In the genomic region with DNA sequence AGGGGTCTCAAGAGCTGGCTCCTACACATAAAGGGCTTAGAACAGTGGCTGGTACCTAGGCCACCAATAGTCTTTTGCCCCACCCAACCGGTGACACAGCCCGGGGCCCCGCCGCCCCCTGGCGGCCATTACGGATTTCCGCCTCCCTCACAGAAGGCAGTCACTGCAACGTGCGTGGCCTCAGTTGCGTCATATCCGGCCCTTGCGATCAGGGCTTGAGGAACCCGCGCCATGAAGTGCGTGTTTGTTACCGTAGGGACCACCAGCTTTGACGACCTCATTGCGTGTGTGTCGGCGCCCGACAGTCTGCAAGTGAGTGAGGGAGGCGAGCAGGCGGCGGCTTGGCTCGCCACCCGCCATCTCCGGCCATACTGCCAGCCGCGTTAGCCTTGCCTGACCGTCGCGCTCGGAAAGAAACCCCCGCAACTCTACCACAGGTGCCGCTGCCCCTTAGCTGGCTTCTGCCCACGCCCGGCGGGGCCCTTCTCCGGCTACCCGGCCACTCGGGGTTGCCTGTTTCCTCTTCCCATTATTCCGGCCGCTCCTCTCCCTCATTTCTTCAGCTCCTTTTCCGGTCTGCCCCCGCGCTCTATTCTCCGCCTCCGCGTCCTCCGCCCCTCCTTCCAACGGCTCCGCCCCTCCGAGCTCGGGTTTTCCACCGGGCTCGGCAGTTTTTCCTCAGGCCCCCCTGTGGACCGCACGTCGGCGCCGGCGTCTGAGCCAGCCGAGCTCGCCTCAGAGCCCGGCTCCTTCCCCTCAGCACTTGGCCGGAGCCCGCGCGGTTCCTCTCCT, we compare ENCODE assay signal across 8 cellular contexts.
DNase-seq lines count a peak whose midpoint lies in the region; ATAC-seq and FAIRE-seq lines count a peak whose summit lies in the region.

A gene (plus strand): TSS at position 183 of the 792 bp plus-strand sequence. CDS start 49 bp downstream, at position 232.

- ATAC-seq in HG03457 (IDR thresholded peaks at IDR 0.05; ENCODE audit: unreplicated experiment): peak; percentile 99

- H3K4me2 ChIP-seq in BLaER1: peak within 1 kb of the TSS; percentile 62

- peak within 1 kb of the TSS; percentile 96 for H3K27ac ChIP-seq in BLaER1
- peak within 1 kb of the TSS; percentile 94 for H3K27ac ChIP-seq in cingulate gyrus (ENCODE audit: low read depth, low read length)

- H3K4me3 ChIP-seq in BLaER1: peak within 1 kb of the TSS; percentile 78

- peak within 1 kb of the TSS; percentile 92 for H3K9ac ChIP-seq in BLaER1

- 0 out of 2 replicates have a peak, but pooled peaks cover 3% of the 10 kb centered on the region for H3K9me3 ChIP-seq in BLaER1

- H3K27me3 ChIP-seq in BLaER1: peaks cover 82% of the 10 kb centered on the region

- peaks cover 29% of the 10 kb centered on the region for H4K20me1 ChIP-seq in BLaER1

- peaks cover 10% of the 10 kb centered on the region; the same call in 1 of the 2 replicates for H3K4me1 ChIP-seq in BLaER1

- peak; percentile 57 for FAIRE-seq in GM19239 (lab: Jason Lieb, UNC)

- DNase-seq in GM19239 (ENCODE audit: insufficient read length, low spot score) (peak; percentile 51), NCI-H524 (lab: John Stamatoyannopoulos, UW) (peak; percentile 90 to 94), kidney glomerular epithelial cell (lab: John Stamatoyannopoulos, UW) (peak; percentile 46)
- DNase-seq in activated CD4-positive, alpha-beta T cell treated with anti-CD3 and anti-CD28 coated beads for 4 hours: peak; percentile 84 to 87
- DNase-seq in stimulated activated CD4-positive, alpha-beta T cell treated with anti-CD3 and anti-CD28 coated beads, Interleukin-1b, Interleukin-23, amount 100 ng/mL, for 1 hour (ENCODE audit: low read depth in 2 of 2): peak; percentile 64 to 66

- H3K36me3 ChIP-seq in BLaER1: peaks cover 20% of the 10 kb centered on the region; the same call in 1 of the 2 replicates

Comparison
In these comparisons a context has a peak if more than half of its experiments do, and no peak if none do; other contexts are left out.
1. Peak in every context shown above with its lines: DNase-seq, ATAC-seq, H3K4me3 ChIP-seq and H3K27ac ChIP-seq.